Comparison of ENCODE assay signal across 1 cellular context in genomic region chr5:62310426-62311105, GRCh38.
A peak's percentile ranks its signal among the peaks of the same experiment; 100 is the strongest.
TF ChIP-seq lines count a peak whose summit lies in the region.

No MANE protein-coding gene starts in this region.

TF ChIP-seq in K562, 482 proteins besides CTCF, POLR2A, EP300 and RAD21 (continued from another document and continues in another):
- TF ChIP-seq CHD7 (IDR thresholded peaks at IDR 0.05; ENCODE audit: low read depth, low read length) (no peak), ZNF146 (CRISPR knock-in tag; IDR thresholded peaks at IDR 0.05; ENCODE audit: unreplicated experiment) (no peak), POLR2H (tag; IDR thresholded peaks at IDR 0.05; ENCODE audit: low read depth) (no peak), E2F4 (CRISPR knock-in tag; IDR thresholded peaks at IDR 0.05; ENCODE audit: low read depth) (no peak), GATAD2B (IDR thresholded peaks at IDR 0.05; ENCODE audit: borderline replicate concordance) (no peak), CHD2 (IDR thresholded peaks at IDR 0.05; ENCODE audit: low read depth, low read length) (no peak), HDAC3 (IDR thresholded peaks at IDR 0.05; ENCODE audit: borderline replicate concordance, partially characterized antibody) (peak; percentile 35), ZNF184 (CRISPR knock-in tag; IDR thresholded peaks at IDR 0.05) (no peak), THRA (IDR thresholded peaks at IDR 0.05) (no peak), MTA2 (IDR thresholded peaks at IDR 0.05; ENCODE audit: low read depth) (peak; percentile 70), CBFA2T3 (IDR thresholded peaks at IDR 0.05) (peak; percentile 92), CHD1 (IDR thresholded peaks at IDR 0.05; ENCODE audit: low read length) (no peak), KDM1A (IDR thresholded peaks at IDR 0.05) (peak; percentile 84 to 86), ZNF239 (CRISPR knock-in tag; IDR thresholded peaks at IDR 0.05) (no peak), RBM25 (IDR thresholded peaks at IDR 0.05; ENCODE audit: low read depth, low read length, severe bottlenecking) (no peak), NFIC (IDR thresholded peaks at IDR 0.05) (peak; percentile 56), HMBOX1 (IDR thresholded peaks at IDR 0.05) (peak; percentile 99), NCOR1 (IDR thresholded peaks at IDR 0.05) (peak; percentile 83), XRCC5 (IDR thresholded peaks at IDR 0.05; ENCODE audit: low read depth, low read length) (no peak), NKRF (IDR thresholded peaks at IDR 0.05; ENCODE audit: borderline replicate concordance) (no peak), NFATC3 (IDR thresholded peaks at IDR 0.05) (no peak)
- TF ChIP-seq, protein P1, sequence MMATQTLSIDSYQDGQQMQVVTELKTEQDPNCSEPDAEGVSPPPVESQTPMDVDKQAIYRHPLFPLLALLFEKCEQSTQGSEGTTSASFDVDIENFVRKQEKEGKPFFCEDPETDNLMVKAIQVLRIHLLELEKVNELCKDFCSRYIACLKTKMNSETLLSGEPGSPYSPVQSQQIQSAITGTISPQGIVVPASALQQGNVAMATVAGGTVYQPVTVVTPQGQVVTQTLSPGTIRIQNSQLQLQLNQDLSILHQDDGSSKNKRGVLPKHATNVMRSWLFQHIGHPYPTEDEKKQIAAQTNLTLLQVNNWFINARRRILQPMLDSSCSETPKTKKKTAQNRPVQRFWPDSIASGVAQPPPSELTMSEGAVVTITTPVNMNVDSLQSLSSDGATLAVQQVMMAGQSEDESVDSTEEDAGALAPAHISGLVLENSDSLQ (IDR thresholded peaks at IDR 0.05): peak; percentile 43; the same call in 1 of the 2 replicates
- TF ChIP-seq, protein P2, sequence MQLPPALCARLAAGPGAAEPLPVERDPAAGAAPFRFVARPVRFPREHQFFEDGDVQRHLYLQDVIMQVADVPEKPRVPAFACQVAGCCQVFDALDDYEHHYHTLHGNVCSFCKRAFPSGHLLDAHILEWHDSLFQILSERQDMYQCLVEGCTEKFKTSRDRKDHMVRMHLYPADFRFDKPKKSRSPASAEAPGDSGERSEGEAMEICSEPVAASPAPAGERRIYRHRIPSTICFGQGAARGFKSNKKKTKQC (CRISPR knock-in tag; IDR thresholded peaks at IDR 0.05): no peak
- TF ChIP-seq, protein P3, sequence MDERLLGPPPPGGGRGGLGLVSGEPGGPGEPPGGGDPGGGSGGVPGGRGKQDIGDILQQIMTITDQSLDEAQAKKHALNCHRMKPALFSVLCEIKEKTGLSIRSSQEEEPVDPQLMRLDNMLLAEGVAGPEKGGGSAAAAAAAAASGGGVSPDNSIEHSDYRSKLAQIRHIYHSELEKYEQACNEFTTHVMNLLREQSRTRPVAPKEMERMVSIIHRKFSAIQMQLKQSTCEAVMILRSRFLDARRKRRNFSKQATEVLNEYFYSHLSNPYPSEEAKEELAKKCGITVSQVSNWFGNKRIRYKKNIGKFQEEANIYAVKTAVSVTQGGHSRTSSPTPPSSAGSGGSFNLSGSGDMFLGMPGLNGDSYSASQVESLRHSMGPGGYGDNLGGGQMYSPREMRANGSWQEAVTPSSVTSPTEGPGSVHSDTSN (CRISPR knock-in tag; IDR thresholded peaks at IDR 0.05; ENCODE audit: low read depth): no peak
- TF ChIP-seq, protein P3 (tag; conservative IDR thresholded peaks at IDR 0.05; ENCODE audit: low read depth): peak; percentile 53
- TF ChIP-seq, protein P4, sequence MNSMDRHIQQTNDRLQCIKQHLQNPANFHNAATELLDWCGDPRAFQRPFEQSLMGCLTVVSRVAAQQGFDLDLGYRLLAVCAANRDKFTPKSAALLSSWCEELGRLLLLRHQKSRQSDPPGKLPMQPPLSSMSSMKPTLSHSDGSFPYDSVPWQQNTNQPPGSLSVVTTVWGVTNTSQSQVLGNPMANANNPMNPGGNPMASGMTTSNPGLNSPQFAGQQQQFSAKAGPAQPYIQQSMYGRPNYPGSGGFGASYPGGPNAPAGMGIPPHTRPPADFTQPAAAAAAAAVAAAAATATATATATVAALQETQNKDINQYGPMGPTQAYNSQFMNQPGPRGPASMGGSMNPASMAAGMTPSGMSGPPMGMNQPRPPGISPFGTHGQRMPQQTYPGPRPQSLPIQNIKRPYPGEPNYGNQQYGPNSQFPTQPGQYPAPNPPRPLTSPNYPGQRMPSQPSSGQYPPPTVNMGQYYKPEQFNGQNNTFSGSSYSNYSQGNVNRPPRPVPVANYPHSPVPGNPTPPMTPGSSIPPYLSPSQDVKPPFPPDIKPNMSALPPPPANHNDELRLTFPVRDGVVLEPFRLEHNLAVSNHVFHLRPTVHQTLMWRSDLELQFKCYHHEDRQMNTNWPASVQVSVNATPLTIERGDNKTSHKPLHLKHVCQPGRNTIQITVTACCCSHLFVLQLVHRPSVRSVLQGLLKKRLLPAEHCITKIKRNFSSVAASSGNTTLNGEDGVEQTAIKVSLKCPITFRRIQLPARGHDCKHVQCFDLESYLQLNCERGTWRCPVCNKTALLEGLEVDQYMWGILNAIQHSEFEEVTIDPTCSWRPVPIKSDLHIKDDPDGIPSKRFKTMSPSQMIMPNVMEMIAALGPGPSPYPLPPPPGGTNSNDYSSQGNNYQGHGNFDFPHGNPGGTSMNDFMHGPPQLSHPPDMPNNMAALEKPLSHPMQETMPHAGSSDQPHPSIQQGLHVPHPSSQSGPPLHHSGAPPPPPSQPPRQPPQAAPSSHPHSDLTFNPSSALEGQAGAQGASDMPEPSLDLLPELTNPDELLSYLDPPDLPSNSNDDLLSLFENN (IDR thresholded peaks at IDR 0.05; ENCODE audit: low read depth in 2 of 2, low read length in 2 of 2): 0 out of 4 replicates have a peak, but pooled peaks of 1 of the 2 experiments have one; percentile 24
- TF ChIP-seq, protein P5, sequence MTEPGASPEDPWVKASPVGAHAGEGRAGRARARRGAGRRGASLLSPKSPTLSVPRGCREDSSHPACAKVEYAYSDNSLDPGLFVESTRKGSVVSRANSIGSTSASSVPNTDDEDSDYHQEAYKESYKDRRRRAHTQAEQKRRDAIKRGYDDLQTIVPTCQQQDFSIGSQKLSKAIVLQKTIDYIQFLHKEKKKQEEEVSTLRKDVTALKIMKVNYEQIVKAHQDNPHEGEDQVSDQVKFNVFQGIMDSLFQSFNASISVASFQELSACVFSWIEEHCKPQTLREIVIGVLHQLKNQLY (CRISPR knock-in tag; conservative IDR thresholded peaks at IDR 0.05): no peak
